8 cellular contexts compared by ENCODE assay signal in the genomic region with DNA sequence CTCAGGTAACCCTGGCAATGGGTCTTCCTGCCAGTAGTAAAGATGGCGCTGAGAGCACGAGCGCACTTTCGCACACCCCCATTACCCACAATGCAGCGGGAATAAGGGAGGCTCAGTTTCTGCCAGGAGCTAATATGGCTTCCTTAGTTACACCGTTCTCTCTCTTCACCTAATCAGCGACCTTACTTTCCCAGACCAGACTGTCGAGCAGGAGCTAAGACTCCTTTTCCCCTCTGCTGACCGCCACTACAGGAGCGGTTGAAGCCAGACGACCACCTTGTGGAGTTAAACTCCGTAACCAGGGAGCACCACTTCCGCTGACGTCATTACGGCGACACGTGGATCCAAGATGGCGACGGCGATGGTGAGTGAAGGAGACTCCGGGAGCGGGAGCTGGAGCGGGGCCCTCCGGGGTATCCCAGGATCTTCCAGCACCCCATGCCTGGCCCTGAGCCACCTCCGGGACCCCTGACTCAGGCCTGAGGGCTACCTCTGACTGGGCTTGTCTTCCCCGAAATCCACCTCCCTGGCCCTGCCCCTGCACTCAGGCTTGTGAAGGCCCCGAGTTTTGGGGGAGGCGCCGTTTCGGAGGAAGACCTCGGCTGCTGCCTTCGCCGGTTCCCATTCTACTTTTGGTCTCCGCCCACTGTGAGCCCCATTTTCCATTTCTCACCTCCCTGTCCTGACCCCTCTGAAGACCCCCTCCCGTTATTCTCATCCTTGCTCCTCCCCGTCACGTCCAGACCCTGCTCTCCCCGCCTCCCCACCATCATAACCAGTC. TPM values are rescaled to one million over a fixed set of nuclear protein-coding genes. Genes with fewer than 3 reads are reported as not detected.
DNase-seq lines count a peak whose midpoint lies in the region; ATAC-seq and TF ChIP-seq lines count a peak whose summit lies in the region.

A gene with protein sequence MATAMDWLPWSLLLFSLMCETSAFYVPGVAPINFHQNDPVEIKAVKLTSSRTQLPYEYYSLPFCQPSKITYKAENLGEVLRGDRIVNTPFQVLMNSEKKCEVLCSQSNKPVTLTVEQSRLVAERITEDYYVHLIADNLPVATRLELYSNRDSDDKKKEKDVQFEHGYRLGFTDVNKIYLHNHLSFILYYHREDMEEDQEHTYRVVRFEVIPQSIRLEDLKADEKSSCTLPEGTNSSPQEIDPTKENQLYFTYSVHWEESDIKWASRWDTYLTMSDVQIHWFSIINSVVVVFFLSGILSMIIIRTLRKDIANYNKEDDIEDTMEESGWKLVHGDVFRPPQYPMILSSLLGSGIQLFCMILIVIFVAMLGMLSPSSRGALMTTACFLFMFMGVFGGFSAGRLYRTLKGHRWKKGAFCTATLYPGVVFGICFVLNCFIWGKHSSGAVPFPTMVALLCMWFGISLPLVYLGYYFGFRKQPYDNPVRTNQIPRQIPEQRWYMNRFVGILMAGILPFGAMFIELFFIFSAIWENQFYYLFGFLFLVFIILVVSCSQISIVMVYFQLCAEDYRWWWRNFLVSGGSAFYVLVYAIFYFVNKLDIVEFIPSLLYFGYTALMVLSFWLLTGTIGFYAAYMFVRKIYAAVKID (plus strand): TSS at position 323 of the 781 bp plus-strand sequence. CDS start 27 bp downstream, at position 350.

- 0 to 1% (median 0%) methylated on average over 38 of the region's 38 CpGs for WGBS in ovary, 3 donors
- 1% methylated on average over 35 to 36 of the region's 38 CpGs for WGBS in thyroid gland, 2 donors

- H3K4me2 ChIP-seq in SU-DHL-6 (ENCODE audit: low read depth, low read length, poor library complexity, severe bottlenecking), result peak within 1 kb of the TSS; percentile 88

- TF ChIP-seq EP300 in ovary (IDR thresholded peaks at IDR 0.05), result peak; percentile 21

- H3K4me3 ChIP-seq in SU-DHL-6 (ENCODE audit: insufficient read depth, low read length, poor library complexity, severe bottlenecking), result peak within 1 kb of the TSS; percentile 81
- peak within 1 kb of the TSS; percentile 77 for H3K4me3 ChIP-seq in ovary
- peak within 1 kb of the TSS; percentile 69 to 79 (median 72) for H3K4me3 ChIP-seq in thyroid gland (replicated peaks in 1 of 3)

- H4K20me1 ChIP-seq in SU-DHL-6 (ENCODE audit: low read depth, low read length), result no peaks in the 10 kb centered on the region

- H3K4me1 ChIP-seq in ovary (ENCODE audit: insufficient read depth), result peaks cover 8% of the 10 kb centered on the region
- peaks cover 9 to 11% of the 10 kb centered on the region in 2 donors for H3K4me1 ChIP-seq in thyroid gland

- H3K9ac ChIP-seq in SU-DHL-6 (ENCODE audit: low read length), result peak within 1 kb of the TSS; percentile 84

- H3K27ac ChIP-seq in SU-DHL-6 (ENCODE audit: low read depth, low read length), result peak within 1 kb of the TSS; percentile 86
- H3K27ac ChIP-seq in ovary, result peak within 1 kb of the TSS; percentile 93 to 98
- H3K27ac ChIP-seq in thyroid gland, result peak within 1 kb of the TSS; percentile 99 to 100 (median 99)

- DNase-seq in NCI-H128 (lab: John Stamatoyannopoulos, UW; ENCODE audit: unreplicated experiment) (peak; percentile 98), Right ventricle myocardium inferior (ENCODE audit: missing footprints) (peak; percentile 94), ovary (peak; percentile 89 to 93 (median 92)), thyroid gland (peak; percentile 87 to 89)
- DNase-seq in activated naive CD8-positive, alpha-beta T cell treated with anti-CD3 and anti-CD28 coated beads, Interleukin-2, amount 50 U/mL, for 16 hours (ENCODE audit: low read depth, low spot score), result peak; percentile 81

- H3K27me3 ChIP-seq in SU-DHL-6 (ENCODE audit: low read length), result no peaks in the 10 kb centered on the region
- H3K27me3 ChIP-seq in ovary, result no peaks in the 10 kb centered on the region
- no peaks in the 10 kb centered on the region for H3K27me3 ChIP-seq in thyroid gland

- TF ChIP-seq POLR2A in GM10847 (IDR thresholded peaks at IDR 0.05; ENCODE audit: extremely low read depth, insufficient read length) (peak; percentile 74), ovary (IDR thresholded peaks at IDR 0.05) (peak; percentile 62), thyroid gland (IDR thresholded peaks at IDR 0.05) (peak in 1 of 2 donors; percentile 60)

- no peaks in the 10 kb centered on the region for H3K9me3 ChIP-seq in SU-DHL-6 (ENCODE audit: insufficient read depth, low read length)
- H3K9me3 ChIP-seq in ovary, result no peaks in the 10 kb centered on the region
- no peaks in the 10 kb centered on the region for H3K9me3 ChIP-seq in thyroid gland

- TF ChIP-seq CTCF in SU-DHL-6 (IDR thresholded peaks at IDR 0.05; ENCODE audit: insufficient read depth, low read length, poor library complexity, severe bottlenecking), result no peak
- no peak for TF ChIP-seq CTCF in ovary (IDR thresholded peaks at IDR 0.05)
- no peak for TF ChIP-seq CTCF in thyroid gland (IDR thresholded peaks at IDR 0.05)

- peak; percentile 80 for ATAC-seq in HG02678 (IDR thresholded peaks at IDR 0.05; ENCODE audit: unreplicated experiment)
- ATAC-seq in Right ventricle myocardium inferior, result peak; percentile 95

- peaks cover 2% of the 10 kb centered on the region; the same call in 1 of the 2 replicates for H3K36me3 ChIP-seq in SU-DHL-6 (ENCODE audit: low read length)
- no peaks in the 10 kb centered on the region for H3K36me3 ChIP-seq in ovary
- no peaks in the 10 kb centered on the region for H3K36me3 ChIP-seq in thyroid gland

- H3K9me2 ChIP-seq in SU-DHL-6 (replicated peaks; ENCODE audit: insufficient read depth, low read length), result no peaks in the 10 kb centered on the region

- 0 out of 2 replicates have a peak, but pooled peaks cover 5% of the 10 kb centered on the region for H3F3A ChIP-seq in SU-DHL-6 (ENCODE audit: insufficient read depth)

- intact Hi-C loops in Right ventricle myocardium inferior (cut with DNase I), result no loop called here
- intact Hi-C loops in ovary (cut with DNase I), result loop anchor here in 1 of 4 donors (10.0 kb wide), 1 partner anchor 85 kb away; no protein-coding TSS in a partner anchor
- intact Hi-C loops in thyroid gland (cut with DNase I), result loop anchor here (10.0 kb wide), 1 partner anchor 95 kb away; the partner anchor contains the start of genes PLAGL2 and POFUT1

- peak within 1 kb of the TSS; percentile 88 for H2AFZ ChIP-seq in SU-DHL-6 (ENCODE audit: low read depth, low read length, severe bottlenecking)

- peaks cover 48% of the 10 kb centered on the region for H3K79me2 ChIP-seq in SU-DHL-6 (ENCODE audit: insufficient read depth, low read length)

RNA-seq across cellular contexts. Expression of the gene that starts here (rescaled TPM):
- total RNA-seq in Right ventricle myocardium inferior (25.3 TPM), ovary (10 to 100 TPM; 16.2 to 51.0 (median 37.2) TPM), thyroid gland (10 to 100 TPM; 28.8 to 46.0 (median 38.0) TPM)
- polyA plus RNA-seq in ovary, result 10 to 100 TPM; 25.4 to 50.0 TPM

Comparison
In these comparisons a context has a peak if more than half of its experiments do, and no peak if none do; other contexts are left out.
1. Peak in every context shown above with its lines: DNase-seq, ATAC-seq, H3K4me3 ChIP-seq and H3K27ac ChIP-seq.